In the genomic region with DNA sequence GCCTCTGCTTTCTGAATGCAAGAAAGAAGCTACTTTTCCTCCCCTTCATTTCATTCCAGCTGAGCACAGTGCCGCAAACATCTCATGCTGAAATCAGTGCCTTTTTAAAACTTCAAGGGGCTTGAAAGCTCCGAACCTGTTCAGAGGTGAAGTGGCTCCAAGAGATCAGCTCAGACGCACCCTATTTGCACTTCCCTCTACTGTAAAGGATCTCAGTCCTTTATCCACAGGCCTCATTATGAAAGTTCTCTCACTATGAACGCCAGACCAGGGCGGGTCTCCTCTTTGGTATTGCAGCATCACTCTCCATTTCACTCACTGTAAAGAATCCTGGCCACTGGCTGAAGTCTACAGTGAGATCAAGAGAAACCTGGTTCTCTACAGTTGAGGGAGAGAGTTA, we compare ENCODE assay signal across 23 cellular contexts.
"Had no signal": no experiment of that assay in that cellular context is flagged by ENCODE, and none has a peak within 500 bp of the region (broad histone marks: within the 10 kb centered on the region; RNA-seq: fewer than 3 reads in every experiment).

No MANE protein-coding gene starts in this region.

- H3K27me3 ChIP-seq: MG63 had no signal

- H3K4me3 Mint-ChIP-seq: activated CD4-positive, alpha-beta memory T cell treated with anti-CD3 and anti-CD28 coated beads, Interleukin-2, amount 10 ng/mL, durations not matched to agents 7 days and 5 days; activated CD4-positive, alpha-beta T cell treated with anti-CD3 and anti-CD28 coated beads for 36 hours; activated naive CD4-positive, alpha-beta T cell treated with anti-CD3 and anti-CD28 coated beads for 36 hours; activated naive CD8-positive, alpha-beta T cell; activated T-helper 17 cell treated with anti-CD3 and anti-CD28 coated beads, Interleukin-2, amount 50 U/mL, for 72 hours had no signal

- ATAC-seq: activated CD4-positive, alpha-beta T cell treated with anti-CD3 and anti-CD28 coated beads for 36 hours; activated T-helper 17 cell treated with anti-CD3 and anti-CD28 coated beads, Interleukin-2, amount 50 U/mL, for 72 hours; Right ventricle myocardium inferior had no signal

- H3K27me3 Mint-ChIP-seq: activated CD4-positive, alpha-beta memory T cell treated with anti-CD3 and anti-CD28 coated beads, Interleukin-2, amount 10 ng/mL, durations not matched to agents 7 days and 5 days; activated CD4-positive, alpha-beta T cell treated with anti-CD3 and anti-CD28 coated beads for 36 hours; activated T-helper 17 cell treated with anti-CD3 and anti-CD28 coated beads, Interleukin-2, amount 50 U/mL, for 72 hours; brain had no signal

- H3K4me3 ChIP-seq: MG63, SK-N-MC had no signal

- H3K36me3 ChIP-seq: MG63 had no signal

- H3K9me3 Mint-ChIP-seq: activated CD4-positive, alpha-beta memory T cell treated with anti-CD3 and anti-CD28 coated beads, Interleukin-2, amount 10 ng/mL, durations not matched to agents 7 days and 5 days; activated naive CD4-positive, alpha-beta T cell treated with anti-CD3 and anti-CD28 coated beads for 36 hours; activated T-helper 17 cell treated with anti-CD3 and anti-CD28 coated beads, Interleukin-2, amount 50 U/mL, for 72 hours had no signal

- H3K9me3 ChIP-seq: MG63 had no signal

- DNase-seq: activated CD4-positive, alpha-beta memory T cell treated with anti-CD3 and anti-CD28 coated beads, Interleukin-2, amount 10 ng/mL, durations not matched to agents 7 days and 5 days; activated CD4-positive, alpha-beta T cell treated with anti-CD3 and anti-CD28 coated beads for 36 hours; activated CD4-positive, alpha-beta T cell treated with anti-CD3 and anti-CD28 coated beads, Interleukin-2, amount 50 U/mL, for 1 hour; activated gamma-delta T cell; activated naive CD4-positive, alpha-beta T cell treated with anti-CD3 and anti-CD28 coated beads for 36 hours; activated T-cell treated with anti-CD3 and anti-CD28 coated beads for 4 hours; activated T-cell treated with anti-CD3 and anti-CD28 coated beads, Interleukin-2, amount 50 U/mL, for 48 hours; amygdala; MG63; MV-4-11; NCI-H1092 treated with DMSO at 0.1 percent for 48 hours; NCI-H1417 treated with DMSO at 0.1 percent for 48 hours; NCI-H1694 treated with DMSO at 0.1 percent for 48 hours; NCI-H2029 treated with DMSO at 0.1 percent for 48 hours; NCI-H446; NCI-H524; T-helper 1 cell had no signal

- H3K27ac Mint-ChIP-seq: activated CD4-positive, alpha-beta memory T cell treated with anti-CD3 and anti-CD28 coated beads, Interleukin-2, amount 10 ng/mL, durations not matched to agents 7 days and 5 days; activated CD4-positive, alpha-beta T cell treated with anti-CD3 and anti-CD28 coated beads for 36 hours; activated naive CD4-positive, alpha-beta T cell treated with anti-CD3 and anti-CD28 coated beads for 36 hours; activated naive CD8-positive, alpha-beta T cell; activated T-helper 17 cell treated with anti-CD3 and anti-CD28 coated beads, Interleukin-2, amount 50 U/mL, for 72 hours had no signal

- H3K36me3 Mint-ChIP-seq: activated naive CD8-positive, alpha-beta T cell; brain had no signal

- H3K27ac ChIP-seq: SK-N-MC, VCaP had no signal

- H3K4me1 Mint-ChIP-seq: activated CD4-positive, alpha-beta memory T cell treated with anti-CD3 and anti-CD28 coated beads, Interleukin-2, amount 10 ng/mL, durations not matched to agents 7 days and 5 days; activated CD4-positive, alpha-beta T cell treated with anti-CD3 and anti-CD28 coated beads for 36 hours; activated T-helper 17 cell treated with anti-CD3 and anti-CD28 coated beads, Interleukin-2, amount 50 U/mL, for 72 hours had no signal
